In the genomic region with DNA sequence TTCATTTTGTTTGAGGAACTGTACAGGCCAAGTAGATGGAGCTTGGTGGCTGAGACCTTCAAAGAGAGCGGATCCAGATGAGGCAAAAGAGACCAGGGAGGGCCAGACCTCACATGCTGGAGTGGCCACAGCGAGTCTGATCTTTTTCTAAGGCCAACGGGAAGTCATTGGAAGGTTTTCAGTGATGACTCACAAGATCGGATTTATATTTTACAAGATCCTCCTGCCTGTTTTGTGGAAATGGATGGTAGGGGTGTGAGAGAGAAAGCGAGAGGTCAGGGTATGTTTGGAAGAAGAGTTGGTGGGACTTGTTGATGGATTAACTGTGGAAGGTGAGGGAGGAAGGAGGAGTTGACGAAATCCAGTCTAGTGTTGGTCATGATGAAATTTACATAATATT, we compare ENCODE assay signal across 33 cellular contexts. TPM values are rescaled to one million over a fixed set of nuclear protein-coding genes. Genes with fewer than 3 reads are reported as not detected.
A peak's percentile ranks its signal among the peaks of the same experiment; 100 is the strongest.
DNase-seq lines count a peak whose midpoint lies in the region; ATAC-seq, FAIRE-seq and TF ChIP-seq lines count a peak whose summit lies in the region.
"Had no signal": no experiment of that assay in that cellular context is flagged by ENCODE, and none has a peak within 500 bp of the region (broad histone marks: within the 10 kb centered on the region; RNA-seq: fewer than 3 reads in every experiment).

No MANE protein-coding gene starts in this region.

- peaks cover 62% of the 10 kb centered on the region for H3K27me3 Mint-ChIP-seq in activated CD4-positive, alpha-beta T cell treated with anti-CD3 and anti-CD28 coated beads, Interleukin-2, amount 10 ng/mL, durations not matched to agents 7 days and 5 days

- intact Hi-C loops in heart left ventricle (cut with DNase I) = no loop called here
- intact Hi-C loops in esophagus squamous epithelium (cut with DNase I) = no loop called here

- H3K4me3 Mint-ChIP-seq in activated CD4-positive, alpha-beta T cell treated with anti-CD3 and anti-CD28 coated beads, Interleukin-2, amount 10 ng/mL, durations not matched to agents 7 days and 5 days = no peak overlapping the region
- H3K4me3 Mint-ChIP-seq: activated CD4-positive, alpha-beta memory T cell treated with anti-CD3 and anti-CD28 coated beads, Interleukin-2, amount 10 ng/mL, durations not matched to agents 7 days and 5 days; activated naive CD4-positive, alpha-beta T cell treated with anti-CD3 and anti-CD28 coated beads for 36 hours; activated T-helper 1 cell treated with anti-CD3 and anti-CD28 coated beads, Interleukin-12 subunit alpha, Interleukin-12 subunit beta, Interleukin-2, Interleukin-4 antibody, amounts not matched to agents 30 ng/mL and 10 ng/mL and 1 ng/mL, durations not matched to agents 14 hours and 24 hours and 36 hours; naive thymus-derived CD8-positive, alpha-beta T cell; T-helper 17 cell had no signal

- TF ChIP-seq CTCF in retinal pigment epithelial cell (conservative IDR thresholded peaks at IDR 0.05; ENCODE audit: low read depth, low read length) = no peak
- no peak for TF ChIP-seq CTCF in heart left ventricle (IDR thresholded peaks at IDR 0.05)
- no peak for TF ChIP-seq CTCF in esophagus squamous epithelium (IDR thresholded peaks at IDR 0.05)

- H3K36me3 ChIP-seq in heart left ventricle (no peaks in the 10 kb centered on the region), esophagus squamous epithelium (no peaks in the 10 kb centered on the region)
- H3K36me3 ChIP-seq: adrenal gland, heart right ventricle, lower lobe of right lung, tibial artery had no signal

- POLR2A ChIA-PET in activated CD4-positive, alpha-beta T cell treated with anti-CD3 and anti-CD28 coated beads, Interleukin-2, amount 10 ng/mL, durations not matched to agents 7 days and 5 days (lab: Charles Lee) = no interaction called here

- no peaks in the 10 kb centered on the region for H3K36me3 Mint-ChIP-seq in activated CD4-positive, alpha-beta T cell treated with anti-CD3 and anti-CD28 coated beads, Interleukin-2, amount 10 ng/mL, durations not matched to agents 7 days and 5 days (ENCODE audit: low read depth)
- H3K36me3 Mint-ChIP-seq: naive thymus-derived CD8-positive, alpha-beta T cell had no signal

- CTCF ChIA-PET in activated CD4-positive, alpha-beta T cell treated with anti-CD3 and anti-CD28 coated beads, Interleukin-2, amount 10 ng/mL, durations not matched to agents 7 days and 5 days (lab: Charles Lee) = no interaction called here

- H3K4me1 ChIP-seq in heart left ventricle (no peaks in the 10 kb centered on the region), esophagus squamous epithelium (no peaks in the 10 kb centered on the region)
- H3K4me1 ChIP-seq: adrenal gland, foreskin keratinocyte, heart right ventricle, lower lobe of right lung, tibial artery had no signal

- ATAC-seq in heart left ventricle = no peak
- ATAC-seq: foreskin keratinocyte; heart right ventricle; lower lobe of right lung; naive thymus-derived CD8-positive, alpha-beta T cell; T-helper 17 cell had no signal

- no peaks in the 10 kb centered on the region for H3K9me3 Mint-ChIP-seq in activated CD4-positive, alpha-beta T cell treated with anti-CD3 and anti-CD28 coated beads, Interleukin-2, amount 10 ng/mL, durations not matched to agents 7 days and 5 days
- H3K9me3 Mint-ChIP-seq: activated CD4-positive, alpha-beta memory T cell treated with anti-CD3 and anti-CD28 coated beads, Interleukin-2, amount 10 ng/mL, durations not matched to agents 7 days and 5 days; activated naive CD4-positive, alpha-beta T cell treated with anti-CD3 and anti-CD28 coated beads for 36 hours; activated T-helper 1 cell treated with anti-CD3 and anti-CD28 coated beads, Interleukin-12 subunit alpha, Interleukin-12 subunit beta, Interleukin-2, Interleukin-4 antibody, amounts not matched to agents 30 ng/mL and 10 ng/mL and 1 ng/mL, durations not matched to agents 14 hours and 24 hours and 36 hours; naive thymus-derived CD8-positive, alpha-beta T cell had no signal

- peaks cover 3% of the 10 kb centered on the region for H3K4me1 Mint-ChIP-seq in activated CD4-positive, alpha-beta T cell treated with anti-CD3 and anti-CD28 coated beads, Interleukin-2, amount 10 ng/mL, durations not matched to agents 7 days and 5 days

- TF ChIP-seq POLR2A in heart left ventricle (IDR thresholded peaks at IDR 0.05) = no peak
- no peak for TF ChIP-seq POLR2A in esophagus squamous epithelium (IDR thresholded peaks at IDR 0.05)

- peak; percentile 37 for FAIRE-seq in endometrium (lab: Jason Lieb, UNC)
- FAIRE-seq: endothelial cell of umbilical vein had no signal

- H3K27ac Mint-ChIP-seq in activated CD4-positive, alpha-beta T cell treated with anti-CD3 and anti-CD28 coated beads, Interleukin-2, amount 10 ng/mL, durations not matched to agents 7 days and 5 days = no peak overlapping the region
- H3K27ac Mint-ChIP-seq: activated CD4-positive, alpha-beta memory T cell treated with anti-CD3 and anti-CD28 coated beads, Interleukin-2, amount 10 ng/mL, durations not matched to agents 7 days and 5 days; activated naive CD4-positive, alpha-beta T cell treated with anti-CD3 and anti-CD28 coated beads for 36 hours; activated T-helper 1 cell treated with anti-CD3 and anti-CD28 coated beads, Interleukin-12 subunit alpha, Interleukin-12 subunit beta, Interleukin-2, Interleukin-4 antibody, amounts not matched to agents 30 ng/mL and 10 ng/mL and 1 ng/mL, durations not matched to agents 14 hours and 24 hours and 36 hours; naive thymus-derived CD8-positive, alpha-beta T cell; T-helper 17 cell had no signal

- H3K27ac ChIP-seq in heart left ventricle (no peak overlapping the region), esophagus squamous epithelium (no peak overlapping the region)
- H3K27ac ChIP-seq: adrenal gland, foreskin keratinocyte, heart right ventricle, KMS-11, lower lobe of right lung, tibial artery had no signal

- no peaks in the 10 kb centered on the region for H3K9me3 ChIP-seq in heart left ventricle
- H3K9me3 ChIP-seq in esophagus squamous epithelium = no peaks in the 10 kb centered on the region
- H3K9me3 ChIP-seq: adrenal gland, heart right ventricle, lower lobe of right lung, tibial artery had no signal

- WGBS in heart left ventricle, 4 donors = 53 to 78% (median 60%) methylated on average over 6 of the region's 6 CpGs
- 43 to 56% methylated on average over 6 of the region's 6 CpGs for WGBS in esophagus squamous epithelium, 2 donors

- DNase-seq in ELR (ENCODE audit: low read depth) (peak; percentile 52), M059J (ENCODE audit: low read depth) (peak; percentile 34), retinal pigment epithelial cell (ENCODE audit: low read depth) (peak; percentile 18), kidney glomerular epithelial cell (lab: John Stamatoyannopoulos, UW) (no peak), heart left ventricle (no peak), esophagus squamous epithelium (lab: John Stamatoyannopoulos, UW) (no peak)
- DNase-seq in activated CD4-positive, alpha-beta T cell treated with anti-CD3 and anti-CD28 coated beads, Interleukin-2, amount 10 ng/mL, durations not matched to agents 7 days and 5 days = no peak
- DNase-seq: activated CD4-positive, alpha-beta memory T cell treated with anti-CD3 and anti-CD28 coated beads, Interleukin-2, amount 10 ng/mL, durations not matched to agents 7 days and 5 days; activated CD4-positive, CD25-positive, alpha-beta regulatory T cell treated with anti-CD3 and anti-CD28 coated beads, Interleukin-2, amount 50 U/mL, for 72 hours; activated CD8-positive, alpha-beta memory T cell treated with anti-CD3 and anti-CD28 coated beads, Interleukin-2, amount 50 U/mL, for 4 hours; activated naive CD4-positive, alpha-beta T cell treated with anti-CD3 and anti-CD28 coated beads for 36 hours; adrenal gland; C1 segment of cervical spinal cord; COR-L47; foreskin keratinocyte; GOT3; heart right ventricle; lower lobe of right lung; naive thymus-derived CD8-positive, alpha-beta T cell; NCI-H1417 treated with DMSO at 0.1 percent for 48 hours; NCI-H2081 treated with DMSO at 0.1 percent for 48 hours; NCI-H345; Right ventricle myocardium superior; stimulated activated CD4-positive, alpha-beta T cell treated with anti-CD3 and anti-CD28 coated beads, Interleukin-15, amount 100 ng/mL, for 24 hours; stimulated activated CD4-positive, alpha-beta T cell treated with anti-CD3 and anti-CD28 coated beads, Interleukin-4, amount 100 ng/mL, for 4 hours; T-helper 17 cell; tibial artery had no signal

- H3K4me3 ChIP-seq in retinal pigment epithelial cell (ENCODE audit: low read length) (no peak overlapping the region), heart left ventricle (no peak overlapping the region), esophagus squamous epithelium (no peak overlapping the region)
- H3K4me3 ChIP-seq: adrenal gland, heart right ventricle, lower lobe of right lung, tibial artery had no signal

- H3K27me3 ChIP-seq in heart left ventricle (peaks cover 0 to 47% (median 11%) of the 10 kb centered on the region in 9 donors), esophagus squamous epithelium (peaks cover 0 to 66% (median under 1%) of the 10 kb centered on the region in 4 donors)

RNA-seq across cellular contexts. Expression of a gene that starts 44.6 kb away (rescaled TPM):
- not detected in 2 replicates for total RNA-seq in M059J (2014; rRNA removed; shearing (Covaris generic))
- total RNA-seq in activated CD4-positive, alpha-beta T cell treated with anti-CD3 and anti-CD28 coated beads, Interleukin-2, amount 10 ng/mL, durations not matched to agents 7 days and 5 days = not detected
- 100 to 1,000 TPM in 4 of 9 donors, 10 to 100 TPM in 2, 1 to 10 TPM in 3; 5.5 to 835 (median 94.9) TPM for total RNA-seq in heart left ventricle
- 100 to 1,000 TPM; 106 to 831 TPM for polyA plus RNA-seq in heart left ventricle
- total RNA-seq in esophagus squamous epithelium = not detected
- total RNA-seq: activated CD4-positive, alpha-beta memory T cell treated with anti-CD3 and anti-CD28 coated beads, Interleukin-2, amount 10 ng/mL, durations not matched to agents 7 days and 5 days; activated naive CD4-positive, alpha-beta T cell treated with anti-CD3 and anti-CD28 coated beads for 36 hours; activated T-helper 1 cell treated with anti-CD3 and anti-CD28 coated beads, Interleukin-12 subunit alpha, Interleukin-12 subunit beta, Interleukin-2, Interleukin-4 antibody, amounts not matched to agents 30 ng/mL and 10 ng/mL and 1 ng/mL, durations not matched to agents 14 hours and 24 hours and 36 hours; adrenal gland; endothelial cell of umbilical vein; foreskin keratinocyte; kidney epithelial cell; lower lobe of right lung; naive thymus-derived CD8-positive, alpha-beta T cell; posterior vena cava; T-helper 17 cell had no signal
- polyA plus RNA-seq: endothelial cell of umbilical vein; foreskin keratinocyte; naive thymus-derived CD8-positive, alpha-beta T cell had no signal

Comparison
In these comparisons a context has a peak if more than half of its experiments do, and no peak if none do; other contexts are left out.
1. DNase-seq: peak in ELR (single experiment), M059J (single experiment) and retinal pigment epithelial cell (single experiment); none in kidney glomerular epithelial cell (single experiment), activated CD4-positive, alpha-beta T cell treated with anti-CD3 and anti-CD28 coated beads, Interleukin-2, amount 10 ng/mL, durations not matched to agents 7 days and 5 days (single experiment), heart left ventricle (0 of 5) and esophagus squamous epithelium (single experiment).